In the genomic region with DNA sequence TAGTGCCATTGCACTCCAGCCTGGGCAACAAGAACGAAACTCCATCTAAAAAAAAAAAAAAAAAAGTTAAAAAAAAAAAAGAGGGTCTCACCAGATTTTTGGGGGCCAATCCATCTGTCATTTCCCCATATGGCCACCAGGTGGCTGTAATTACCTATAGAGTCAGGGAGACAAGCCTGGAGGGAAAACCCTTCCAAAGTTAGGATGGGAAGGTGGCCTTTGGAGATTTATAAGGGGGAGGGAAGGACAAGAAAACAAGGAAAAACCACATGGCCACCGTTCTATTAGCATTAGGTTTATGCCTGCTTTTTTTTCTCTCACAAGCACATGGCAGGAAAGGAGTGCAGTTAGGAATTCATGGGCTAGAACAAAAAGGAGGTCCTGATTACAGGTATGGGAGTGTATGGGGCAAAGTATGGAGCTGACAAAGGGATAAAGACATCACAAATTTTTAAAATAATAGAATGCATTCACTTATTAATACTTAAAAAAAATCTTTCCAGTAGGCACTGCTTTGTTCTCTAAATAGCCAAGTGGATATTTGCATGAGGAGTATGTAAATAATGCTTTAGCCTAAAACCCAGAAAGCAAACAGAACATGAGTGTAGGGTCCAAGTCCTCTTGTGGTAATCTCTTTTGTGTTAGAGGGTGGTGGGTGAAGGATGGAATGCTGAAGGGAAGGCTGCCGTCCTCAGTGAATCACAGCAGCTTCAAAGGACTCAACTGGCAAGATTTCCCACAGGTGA, we compare ENCODE assay signal across 9 cellular contexts. TPM values are rescaled to one million over a fixed set of nuclear protein-coding genes. Genes with fewer than 3 reads are reported as not detected.
DNase-seq lines count a peak whose midpoint lies in the region; ATAC-seq, FAIRE-seq and TF ChIP-seq lines count a peak whose summit lies in the region.
"Had no signal": no experiment of that assay in that cellular context is flagged by ENCODE, and none has a peak within 500 bp of the region (broad histone marks: within the 10 kb centered on the region; RNA-seq: fewer than 3 reads in every experiment).

No MANE protein-coding gene starts in this region.

- in situ Hi-C loops in GM12878 (cut with MboI), result loop anchor here (5.0 kb wide), 1 partner anchor 124 kb away; no protein-coding TSS in a partner anchor

- no TSS peak for BruUV-seq in GM12878 (replicated peaks; lab: Mats Ljungman, UMichigan)

- intact Hi-C loops in GM12878 (cut with micrococcal nuclease; ENCODE audit: unreplicated experiment), result loop anchor here (1.0 to 5.0 kb wide), 3 partner anchors 34 to 179 kb away; no protein-coding TSS in a partner anchor
- intact Hi-C loops in upper lobe of right lung (cut with DNase I), result loop anchor here (5.0 kb wide), 1 partner anchor 129 kb away; no protein-coding TSS in a partner anchor

- 50% methylated on average over 2 of the region's 3 CpGs for WGBS in GM12878 (ENCODE audit: insufficient coverage, insufficient replicate concordance, low lambda C conversion rate, missing lambda C conversion rate)

- SMC1A ChIA-PET in GM12878 (lab: Charles Lee; ENCODE audit: uncharacterized antibody, unreplicated experiment), result interaction anchor here (0.6 to 3.6 kb wide), 20 partner anchors 9 to 197 kb away, joined by 3 to 41 read pairs (median 6); partner anchors contain the start of genes CNTROB, RNF227 and TRAPPC1

- ATAC-seq in GM12878, result no peak
- ATAC-seq in upper lobe of right lung, result no peak
- no peak for ATAC-seq in GM19324 (IDR thresholded peaks at IDR 0.05; ENCODE audit: low FRiP score, unreplicated experiment)
- no peak for ATAC-seq in GM19395 (IDR thresholded peaks at IDR 0.05; ENCODE audit: unreplicated experiment)
- ATAC-seq: stimulated activated effector memory CD8-positive, alpha-beta T cell treated with anti-CD3 and anti-CD28 coated beads, Interleukin-12 subunit alpha, Interleukin-12 subunit beta, amount 100 ng/mL, for 72 hours had no signal

- POLR2A ChIA-PET in GM12878 (lab: Charles Lee), result interaction anchor here (0.7 to 1.9 kb wide), 3 partner anchors 28 to 1203 kb away, joined by 3 to 5 read pairs (median 3); no protein-coding TSS in a partner anchor

- H3K9ac ChIP-seq in GM12878 (ENCODE audit: control insufficient read depth, insufficient read depth, low read length), result no peak overlapping the region

- DNase-seq in AG08395 (ENCODE audit: low spot score) (peak; percentile 56), GM06990 (ENCODE audit: extremely low read depth, insufficient read length) (no peak), NCI-H748 (lab: John Stamatoyannopoulos, UW; ENCODE audit: unreplicated experiment) (peak; percentile 69), GM12878 (ENCODE audit: low read depth, low spot score) (no peak), kidney epithelial cell (ENCODE audit: low read depth) (no peak), upper lobe of right lung (no peak)

- H3K27me3 ChIP-seq in GM06990 (replicated peaks; ENCODE audit: control insufficient read depth, insufficient read depth, low read length) (no peaks in the 10 kb centered on the region), GM12878 (replicated peaks in 1 of 2; ENCODE audit: control insufficient read depth in 2 of 2, insufficient read depth in 2 of 2, low read length in 1 of 2) (no peaks in the 10 kb centered on the region), kidney epithelial cell (ENCODE audit: control insufficient read depth, insufficient read depth, low read length) (no peaks in the 10 kb centered on the region), upper lobe of right lung (no peaks in the 10 kb centered on the region)

- no peak for FAIRE-seq in GM12878 (lab: Jason Lieb, UNC)

- H4K20me1 ChIP-seq in GM12878 (ENCODE audit: control insufficient read depth, insufficient read depth), result no peaks in the 10 kb centered on the region

- H3K4me1 ChIP-seq in GM12878 (ENCODE audit: control insufficient read depth, insufficient read depth, low read length) (peaks cover 4% of the 10 kb centered on the region), upper lobe of right lung (peaks cover 22% of the 10 kb centered on the region)

- no peak for TF ChIP-seq POLR2A in GM12878 (IDR thresholded peaks at IDR 0.05; ENCODE audit: low read depth, low read length)

- TF ChIP-seq CTCF in GM06990 (IDR thresholded peaks at IDR 0.05; ENCODE audit: insufficient read depth, low read length, poor library complexity, severe bottlenecking) (peak; percentile 71), GM12878 (IDR thresholded peaks at IDR 0.05 in 2 of 3, conservative IDR thresholded peaks at IDR 0.05 in 1 of 3; ENCODE audit: control insufficient read depth in 2 of 3, extremely low read depth in 1 of 3, insufficient read depth in 1 of 3, low read depth in 3 of 3, low read length in 3 of 3) (peak; percentile 64 to 73 (median 67)), kidney epithelial cell (IDR thresholded peaks at IDR 0.05; ENCODE audit: insufficient read depth, low read length, poor library complexity, severe bottlenecking) (peak; percentile 73), upper lobe of right lung (IDR thresholded peaks at IDR 0.05) (peak; percentile 85)

- H2AFZ ChIP-seq in GM12878 (ENCODE audit: control insufficient read depth, low read depth, low read length), result no peak overlapping the region

- CTCF ChIA-PET in GM12878 (lab: Yijun Ruan, JAX), result interaction anchor here (0.6 to 15.5 kb wide), 29 partner anchors 8 to 217 kb away, joined by 3 to 308 read pairs (median 4); partner anchors contain the start of genes CHD3, CNTROB, KDM6B and RNF227

- H3K27ac ChIP-seq in GM12878 (ENCODE audit: control insufficient read depth, insufficient read depth), result no peak overlapping the region
- no peak overlapping the region for H3K27ac ChIP-seq in upper lobe of right lung

- peak; percentile 93 for TF ChIP-seq RAD21 in GM12878 (IDR thresholded peaks at IDR 0.05; ENCODE audit: insufficient read depth, low read depth, low read length)

- TF ChIP-seq EP300 in GM12878 (IDR thresholded peaks at IDR 0.05; ENCODE audit: borderline replicate concordance in 1 of 2, control insufficient read depth in 1 of 2, low read depth in 2 of 2, low read length in 2 of 2), result no peak

- RAD21 ChIA-PET in GM12878 (lab: Charles Lee; ENCODE audit: unreplicated experiment), result interaction anchor here (0.6 to 7.4 kb wide), 10 partner anchors 15 to 195 kb away, joined by 3 to 65 read pairs (median 5); no protein-coding TSS in a partner anchor

- peaks cover 8% of the 10 kb centered on the region; the same call in 1 of the 2 replicates for H3K79me2 ChIP-seq in GM12878 (ENCODE audit: control insufficient read depth, insufficient read depth, low read length)

- H3K4me3 ChIP-seq in GM06990 (replicated peaks; ENCODE audit: low read depth, low read length), result no peak overlapping the region
- H3K4me3 ChIP-seq in GM12878, result no peak overlapping the region
- no peak overlapping the region for H3K4me3 ChIP-seq in kidney epithelial cell (ENCODE audit: low read depth, low read length)
- H3K4me3 ChIP-seq in upper lobe of right lung, result no peak overlapping the region

- H3K4me2 ChIP-seq in GM12878 (ENCODE audit: control insufficient read depth, insufficient read depth), result no peak overlapping the region

- H3K9me3 ChIP-seq in GM12878 (replicated peaks; ENCODE audit: control insufficient read depth, insufficient read depth, low read length) (no peaks in the 10 kb centered on the region), upper lobe of right lung (no peaks in the 10 kb centered on the region)

- H3K36me3 ChIP-seq in GM06990 (ENCODE audit: control insufficient read depth, insufficient read depth, low read length), result peaks cover 3% of the 10 kb centered on the region
- H3K36me3 ChIP-seq in GM12878 (ENCODE audit: control insufficient read depth in 2 of 2, insufficient read depth in 2 of 2, low read length in 1 of 2), result peaks cover 0 to 4% of the 10 kb centered on the region in 2 experiments; a peak in 2 of 4 replicates
- no peaks in the 10 kb centered on the region for H3K36me3 ChIP-seq in kidney epithelial cell (ENCODE audit: control insufficient read depth, insufficient read depth, low read length)
- peaks cover 5% of the 10 kb centered on the region for H3K36me3 ChIP-seq in upper lobe of right lung

RNA-seq across cellular contexts. Expression of gene CYB5D1, which starts 5.1 kb away (rescaled TPM):
- 6.3 and 10.0 TPM in 2 replicates for total RNA-seq in GM12878 (2013; cell fraction: nucleolus; rRNA removed)
- total RNA-seq in GM12878 (2014; rRNA removed) (6.8 and 8.4 TPM in 2 replicates), GM12878 (2014; rRNA removed; fragmentation: Illumina TruSeq; extraction: Trizol) (5.8 and 6.6 TPM in 2 replicates), GM12878 (2021) (7.7 and 7.9 TPM in 2 replicates), kidney epithelial cell (5.3 and 7.4 TPM in 2 replicates), upper lobe of right lung (7.2 TPM)
- 2.1 TPM for polyA plus RNA-seq in GM12878 (2011; ENCODE audit: low read depth)
- polyA plus RNA-seq in GM12878 (2011; rRNA removed) (6.1 and 7.3 TPM in 2 replicates), GM12878 (2014; fragmentation: Illumina TruSeq; extraction: Trizol) (8.7 and 10.7 TPM in 2 replicates), GM12878 (2014; fragmentation: Nextera tagmentation; extraction: Ambion mirVana) (1 to 10 TPM; 1.6 TPM), GM12878 (2014; rRNA removed) (6.9 and 8.1 TPM in 2 replicates), GM12878 (2016; fragmentation: Nextera tagmentation; extraction: Ambion mirVana) (1 to 10 TPM; 4.3 to 5.0 TPM)
- polyA plus RNA-seq in GM12878 (2011; cell fraction: cytosol; rRNA removed), result 5.0 and 6.7 TPM in 2 replicates
- polyA plus RNA-seq in GM12878 (2011; cell fraction: nucleus; rRNA removed), result 3.3 and 4.2 TPM in 2 replicates
- 4.1 and 5.5 TPM in 2 replicates for polyA plus RNA-seq in GM12878 (2012)
- 3.7 and 6.3 TPM in 2 replicates for polyA minus RNA-seq in GM12878 (2011; rRNA and poly(A)+ RNA removed)
- 1.6 and 2.4 TPM in 2 replicates for polyA minus RNA-seq in GM12878 (2011; cell fraction: cytosol; rRNA and poly(A)+ RNA removed)
- 3.1 and 11.2 TPM in 2 replicates for polyA minus RNA-seq in GM12878 (2011; cell fraction: nucleus; rRNA and poly(A)+ RNA removed)

RNA-seq across cellular contexts. Expression of gene NAA38, which starts 5.5 kb away (rescaled TPM):
- 5.1 and 8.1 TPM in 2 replicates for total RNA-seq in GM12878 (2013; cell fraction: nucleolus; rRNA removed)
- total RNA-seq in GM12878 (2014; rRNA removed) (197 and 248 TPM in 2 replicates), GM12878 (2014; rRNA removed; fragmentation: Illumina TruSeq; extraction: Trizol) (98.5 and 108 TPM in 2 replicates), GM12878 (2021) (112 and 116 TPM in 2 replicates), kidney epithelial cell (50.5 and 51.0 TPM in 2 replicates), upper lobe of right lung (58.7 TPM)
- 18.5 TPM for polyA plus RNA-seq in GM12878 (2011; ENCODE audit: low read depth)
- polyA plus RNA-seq in GM12878 (2011; rRNA removed) (28.4 and 82.1 TPM in 2 replicates), GM12878 (2014; fragmentation: Illumina TruSeq; extraction: Trizol) (2.7 and 31.5 TPM in 2 replicates), GM12878 (2014; fragmentation: Nextera tagmentation; extraction: Ambion mirVana) (100 to 1,000 TPM; 206 to 231 TPM), GM12878 (2014; rRNA removed) (223 and 292 TPM in 2 replicates), GM12878 (2016; fragmentation: Nextera tagmentation; extraction: Ambion mirVana) (100 to 1,000 TPM; 323 to 337 TPM)
- polyA plus RNA-seq in GM12878 (2011; cell fraction: cytosol; rRNA removed), result 113 and 206 TPM in 2 replicates
- 131 and 137 TPM in 2 replicates for polyA plus RNA-seq in GM12878 (2011; cell fraction: nucleus; rRNA removed)
- 83.2 and 107 TPM in 2 replicates for polyA plus RNA-seq in GM12878 (2012)
- 15.4 and 31.2 TPM in 2 replicates for polyA minus RNA-seq in GM12878 (2011; rRNA and poly(A)+ RNA removed)
- polyA minus RNA-seq in GM12878 (2011; cell fraction: cytosol; rRNA and poly(A)+ RNA removed), result 64.1 and 73.8 TPM in 2 replicates
- 21.2 and 34.0 TPM in 2 replicates for polyA minus RNA-seq in GM12878 (2011; cell fraction: nucleus; rRNA and poly(A)+ RNA removed)

RNA-seq across cellular contexts. Expression of gene TMEM88, which starts 8.0 kb away (rescaled TPM):
- 3.8 and 4.1 TPM in 2 replicates for total RNA-seq in GM12878 (2013; cell fraction: nucleolus; rRNA removed)
- total RNA-seq in GM12878 (2014; rRNA removed) (0.16 and 0.62 TPM in 2 replicates), GM12878 (2014; rRNA removed; fragmentation: Illumina TruSeq; extraction: Trizol) (0.28 TPM in 1 of 2 replicates, not detected in the other), GM12878 (2021) (0.69 and 1.1 TPM in 2 replicates), kidney epithelial cell (3.5 and 4.3 TPM in 2 replicates), upper lobe of right lung (10.7 TPM)
- not detected for polyA plus RNA-seq in GM12878 (2011; ENCODE audit: low read depth)
- polyA plus RNA-seq in GM12878 (2011; rRNA removed) (0.20 TPM in 1 of 2 replicates, not detected in the other), GM12878 (2014; fragmentation: Illumina TruSeq; extraction: Trizol) (0.21 TPM in 1 of 2 replicates, not detected in the other), GM12878 (2014; fragmentation: Nextera tagmentation; extraction: Ambion mirVana) (not detected), GM12878 (2014; rRNA removed) (0.22 and 2.2 TPM in 2 replicates), GM12878 (2016; fragmentation: Nextera tagmentation; extraction: Ambion mirVana) (under 1 TPM in 1 of 2 experiments, not detected in 1; 0.24 TPM)
- 0.17 and 0.27 TPM in 2 replicates for polyA plus RNA-seq in GM12878 (2011; cell fraction: cytosol; rRNA removed)
- polyA plus RNA-seq in GM12878 (2011; cell fraction: nucleus; rRNA removed), result 3.4 and 5.0 TPM in 2 replicates
- 1.2 TPM in 2 replicates for polyA plus RNA-seq in GM12878 (2012)
- polyA minus RNA-seq in GM12878 (2011; rRNA and poly(A)+ RNA removed), result not detected in 2 replicates
- not detected in 2 replicates for polyA minus RNA-seq in GM12878 (2011; cell fraction: cytosol; rRNA and poly(A)+ RNA removed)
- 0.97 and 1.9 TPM in 2 replicates for polyA minus RNA-seq in GM12878 (2011; cell fraction: nucleus; rRNA and poly(A)+ RNA removed)

RNA-seq across cellular contexts. Expression of gene CHD3, which starts 25.7 kb away (rescaled TPM):
- total RNA-seq in GM12878 (2013; cell fraction: nucleolus; rRNA removed), result 85.9 and 102 TPM in 2 replicates
- 53.9 and 58.8 TPM in 2 replicates for total RNA-seq in GM12878 (2014; rRNA removed)
- total RNA-seq in GM12878 (2014; rRNA removed; fragmentation: Illumina TruSeq; extraction: Trizol), result 36.8 and 37.4 TPM in 2 replicates
- total RNA-seq in GM12878 (2021), result 77.5 and 86.8 TPM in 2 replicates
- polyA plus RNA-seq in GM12878 (2011; ENCODE audit: low read depth), result 32.2 TPM
- 32.2 and 40.8 TPM in 2 replicates for polyA plus RNA-seq in GM12878 (2011; rRNA removed)
- 54.9 and 68.6 TPM in 2 replicates for polyA plus RNA-seq in GM12878 (2011; cell fraction: cytosol; rRNA removed)
- 210 and 271 TPM in 2 replicates for polyA plus RNA-seq in GM12878 (2011; cell fraction: nucleus; rRNA removed)
- 61.0 and 78.0 TPM in 2 replicates for polyA plus RNA-seq in GM12878 (2012)
- polyA plus RNA-seq in GM12878 (2014; fragmentation: Illumina TruSeq; extraction: Trizol), result 53.9 and 56.1 TPM in 2 replicates
- 1 to 10 TPM; 1.4 to 3.3 TPM for polyA plus RNA-seq in GM12878 (2014; fragmentation: Nextera tagmentation; extraction: Ambion mirVana)
- 55.1 and 69.0 TPM in 2 replicates for polyA plus RNA-seq in GM12878 (2014; rRNA removed)
- 10 to 100 TPM; 13.2 to 14.4 TPM for polyA plus RNA-seq in GM12878 (2016; fragmentation: Nextera tagmentation; extraction: Ambion mirVana)
- 62.9 and 77.4 TPM in 2 replicates for polyA minus RNA-seq in GM12878 (2011; rRNA and poly(A)+ RNA removed)
- 29.1 and 43.7 TPM in 2 replicates for polyA minus RNA-seq in GM12878 (2011; cell fraction: cytosol; rRNA and poly(A)+ RNA removed)
- polyA minus RNA-seq in GM12878 (2011; cell fraction: nucleus; rRNA and poly(A)+ RNA removed), result 36.8 and 69.3 TPM in 2 replicates
- total RNA-seq in kidney epithelial cell, result 36.2 and 42.4 TPM in 2 replicates
- total RNA-seq in upper lobe of right lung, result 93.0 TPM

RNA-seq across cellular contexts. Expression of gene KDM6B, which starts 28.8 kb away (rescaled TPM):
- 30.6 and 36.2 TPM in 2 replicates for total RNA-seq in GM12878 (2013; cell fraction: nucleolus; rRNA removed)
- total RNA-seq in GM12878 (2014; rRNA removed) (1.2 and 9.8 TPM in 2 replicates), GM12878 (2014; rRNA removed; fragmentation: Illumina TruSeq; extraction: Trizol) (1.7 and 6.3 TPM in 2 replicates), GM12878 (2021) (19.7 and 21.4 TPM in 2 replicates), kidney epithelial cell (15.6 and 20.4 TPM in 2 replicates), upper lobe of right lung (48.3 TPM)
- 2.1 TPM for polyA plus RNA-seq in GM12878 (2011; ENCODE audit: low read depth)
- polyA plus RNA-seq in GM12878 (2011; rRNA removed) (1.3 and 2.4 TPM in 2 replicates), GM12878 (2014; fragmentation: Illumina TruSeq; extraction: Trizol) (0.92 and 2.1 TPM in 2 replicates), GM12878 (2014; fragmentation: Nextera tagmentation; extraction: Ambion mirVana) (under 1 TPM; 0.05 to 0.07 TPM), GM12878 (2014; rRNA removed) (4.4 and 33.5 TPM in 2 replicates), GM12878 (2016; fragmentation: Nextera tagmentation; extraction: Ambion mirVana) (1 to 10 TPM in 1 of 2 experiments, under 1 TPM in 1; 0.91 to 1.7 TPM)
- polyA plus RNA-seq in GM12878 (2011; cell fraction: cytosol; rRNA removed), result 1.3 and 1.6 TPM in 2 replicates
- 16.6 and 37.4 TPM in 2 replicates for polyA plus RNA-seq in GM12878 (2011; cell fraction: nucleus; rRNA removed)
- polyA plus RNA-seq in GM12878 (2012), result 12.8 and 15.1 TPM in 2 replicates
- polyA minus RNA-seq in GM12878 (2011; rRNA and poly(A)+ RNA removed), result 11.1 and 16.4 TPM in 2 replicates
- polyA minus RNA-seq in GM12878 (2011; cell fraction: cytosol; rRNA and poly(A)+ RNA removed), result 4.5 and 4.7 TPM in 2 replicates
- polyA minus RNA-seq in GM12878 (2011; cell fraction: nucleus; rRNA and poly(A)+ RNA removed), result 28.2 and 41.9 TPM in 2 replicates

Comparison
In these comparisons a context has a peak if more than half of its experiments do, and no peak if none do; other contexts are left out.
1. DNase-seq: peak in AG08395 (single experiment) and NCI-H748 (single experiment); none in GM06990 (single experiment), GM12878 (single experiment), kidney epithelial cell (single experiment) and upper lobe of right lung (single experiment).
2. Peak in every context shown above with its lines, with median percentiles within 50 percentile points of each other: CTCF ChIP-seq.